16 cellular contexts compared by ENCODE assay signal in the genomic region with DNA sequence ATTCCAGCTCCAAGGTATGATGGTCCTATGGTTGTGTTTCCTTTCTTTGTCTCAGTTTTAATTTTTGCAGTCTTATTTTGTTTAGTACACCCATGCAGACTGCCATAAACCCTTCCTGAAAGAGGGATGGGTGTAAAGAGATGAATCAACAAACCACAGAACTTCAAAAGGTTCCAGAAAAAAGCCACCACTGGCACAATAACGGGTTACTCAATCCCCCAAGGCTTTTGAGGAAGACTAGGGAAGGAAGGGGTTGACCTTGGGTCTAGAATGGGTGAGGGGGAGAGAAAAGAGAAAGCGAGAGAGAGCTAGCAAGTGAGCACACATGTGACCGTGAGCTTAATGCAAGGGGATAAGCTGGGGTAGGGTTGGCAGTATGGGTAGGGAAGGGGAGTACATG.
DNase-seq lines count a peak whose midpoint lies in the region; ATAC-seq and TF ChIP-seq lines count a peak whose summit lies in the region.
"Had no signal": no experiment of that assay in that cellular context is flagged by ENCODE, and none has a peak within 500 bp of the region (broad histone marks: within the 10 kb centered on the region; RNA-seq: fewer than 3 reads in every experiment).

No MANE protein-coding gene starts in this region.

- H3K27ac ChIP-seq in body of pancreas (peak overlapping the region; percentile 90 to 99 (median 94)), transverse colon (peak overlapping the region; percentile 76 to 88 (median 86)), endodermal cell (ENCODE audit: low read depth, low read length) (no peak overlapping the region)
- H3K27ac ChIP-seq: SJSA1, vagina had no signal

- no peaks in the 10 kb centered on the region for H3K27me3 Mint-ChIP-seq in activated naive CD4-positive, alpha-beta T cell treated with anti-CD3 and anti-CD28 coated beads, Interleukin-2, amount 10 ng/mL, durations not matched to agents 7 days and 5 days
- H3K27me3 Mint-ChIP-seq in endodermal cell (ENCODE audit: insufficient read depth): no peaks in the 10 kb centered on the region
- H3K27me3 Mint-ChIP-seq: activated CD4-positive, alpha-beta memory T cell treated with anti-CD3 and anti-CD28 coated beads for 36 hours had no signal

- H3K36me3 ChIP-seq in body of pancreas (replicated peaks in 1 of 2; ENCODE audit: insufficient read depth in 1 of 2, low read depth in 2 of 2): no peaks in the 10 kb centered on the region
- H3K36me3 ChIP-seq in transverse colon: no peaks in the 10 kb centered on the region
- H3K36me3 ChIP-seq in endodermal cell (ENCODE audit: control insufficient read depth, insufficient read depth, low read length): no peaks in the 10 kb centered on the region
- H3K36me3 ChIP-seq: SJSA1, vagina had no signal

- peak overlapping the region; percentile 46 for H3K27ac Mint-ChIP-seq in activated naive CD4-positive, alpha-beta T cell treated with anti-CD3 and anti-CD28 coated beads, Interleukin-2, amount 10 ng/mL, durations not matched to agents 7 days and 5 days
- no peak overlapping the region for H3K27ac Mint-ChIP-seq in endodermal cell
- H3K27ac Mint-ChIP-seq: activated CD4-positive, alpha-beta memory T cell treated with anti-CD3 and anti-CD28 coated beads for 36 hours had no signal

- CTCF ChIA-PET in activated naive CD4-positive, alpha-beta T cell treated with anti-CD3 and anti-CD28 coated beads, Interleukin-2, amount 10 ng/mL, durations not matched to agents 7 days and 5 days (lab: Charles Lee): interaction anchor here (0.8 kb wide), 1 partner anchor 165 kb away, joined by 3 read pairs; no protein-coding TSS in a partner anchor

- H3K4me1 Mint-ChIP-seq in activated naive CD4-positive, alpha-beta T cell treated with anti-CD3 and anti-CD28 coated beads, Interleukin-2, amount 10 ng/mL, durations not matched to agents 7 days and 5 days: peaks cover 45% of the 10 kb centered on the region
- peaks cover 38% of the 10 kb centered on the region for H3K4me1 Mint-ChIP-seq in endodermal cell

- WGBS in body of pancreas, 2 donors: 43 to 67% methylated on average over 3 of the region's 3 CpGs
- 46 to 58% methylated on average over 2 to 3 of the region's 3 CpGs for WGBS in transverse colon (ENCODE audit: low coverage in 1 of 2), 2 donors
- 91% methylated on average over 3 of the region's 3 CpGs for WGBS in endodermal cell (ENCODE audit: insufficient coverage in 1 of 2, insufficient read length in 1 of 2), 2 experiments

- TF ChIP-seq CTCF in body of pancreas (IDR thresholded peaks at IDR 0.05): no peak
- TF ChIP-seq CTCF in transverse colon (IDR thresholded peaks at IDR 0.05): no peak
- TF ChIP-seq CTCF in endodermal cell (conservative IDR thresholded peaks at IDR 0.05): no peak

- ATAC-seq in body of pancreas: no peak
- ATAC-seq: activated naive CD4-positive, alpha-beta T cell treated with anti-CD3 and anti-CD28 coated beads, Interleukin-2, amount 50 U/mL, for 72 hours had no signal

- peaks cover 78% of the 10 kb centered on the region for H3K4me1 ChIP-seq in body of pancreas
- peaks cover 32 to 61% (median 45%) of the 10 kb centered on the region in 4 donors for H3K4me1 ChIP-seq in transverse colon
- H3K4me1 ChIP-seq in endodermal cell (ENCODE audit: control insufficient read depth, insufficient read depth, low read length): peaks cover 13% of the 10 kb centered on the region
- H3K4me1 ChIP-seq: SJSA1 had no signal

- H3K4me3 Mint-ChIP-seq in activated naive CD4-positive, alpha-beta T cell treated with anti-CD3 and anti-CD28 coated beads, Interleukin-2, amount 10 ng/mL, durations not matched to agents 7 days and 5 days: no peak overlapping the region
- no peak overlapping the region for H3K4me3 Mint-ChIP-seq in endodermal cell
- H3K4me3 Mint-ChIP-seq: activated CD4-positive, alpha-beta memory T cell treated with anti-CD3 and anti-CD28 coated beads for 36 hours had no signal

- in situ Hi-C loops in transverse colon (cut with MboI; ENCODE audit: low pct_ligation_motif_present in 1 of 4, low pct_unique_long_range_greater_than_20kb in 1 of 4, low sequenced_read_pairs in 3 of 4): no loop called here

- TF ChIP-seq POLR2A in body of pancreas (IDR thresholded peaks at IDR 0.05) (no peak), transverse colon (IDR thresholded peaks at IDR 0.05) (no peak)

- no peak overlapping the region for H3K9ac ChIP-seq in endodermal cell (ENCODE audit: extremely low read depth, low read length, poor library complexity, severe bottlenecking)

- TF ChIP-seq EP300 in transverse colon (IDR thresholded peaks at IDR 0.05; ENCODE audit: low read depth): no peak

- no peak overlapping the region for H3K4me3 ChIP-seq in body of pancreas
- H3K4me3 ChIP-seq in transverse colon: no peak overlapping the region
- H3K4me3 ChIP-seq in endodermal cell (ENCODE audit: low read length): no peak overlapping the region
- H3K4me3 ChIP-seq: SJSA1, skin epidermis, vagina had no signal

- peaks cover 5% of the 10 kb centered on the region for H3K36me3 Mint-ChIP-seq in activated naive CD4-positive, alpha-beta T cell treated with anti-CD3 and anti-CD28 coated beads, Interleukin-2, amount 10 ng/mL, durations not matched to agents 7 days and 5 days
- H3K36me3 Mint-ChIP-seq in endodermal cell (ENCODE audit: low read depth): no peaks in the 10 kb centered on the region
- H3K36me3 Mint-ChIP-seq: activated CD4-positive, alpha-beta memory T cell treated with anti-CD3 and anti-CD28 coated beads for 36 hours; activated naive CD4-positive, alpha-beta T cell treated with anti-CD3 and anti-CD28 coated beads, Interleukin-2, amount 50 U/mL, for 72 hours had no signal

- H3K9me3 Mint-ChIP-seq in activated naive CD4-positive, alpha-beta T cell treated with anti-CD3 and anti-CD28 coated beads, Interleukin-2, amount 10 ng/mL, durations not matched to agents 7 days and 5 days: no peaks in the 10 kb centered on the region
- no peaks in the 10 kb centered on the region for H3K9me3 Mint-ChIP-seq in endodermal cell
- H3K9me3 Mint-ChIP-seq: activated CD4-positive, alpha-beta memory T cell treated with anti-CD3 and anti-CD28 coated beads for 36 hours had no signal

- no peak for DNase-seq in activated naive CD4-positive, alpha-beta T cell treated with anti-CD3 and anti-CD28 coated beads, Interleukin-2, amount 10 ng/mL, durations not matched to agents 7 days and 5 days
- no peak for DNase-seq in activated naive CD4-positive, alpha-beta T cell (lab: John Stamatoyannopoulos, UW)
- peak; percentile 12 to 52 for DNase-seq in NOMO-1 (lab: John Stamatoyannopoulos, UW; ENCODE audit: unreplicated experiment in 2 of 2)
- DNase-seq in body of pancreas: no peak
- DNase-seq in transverse colon: no peak
- no peak for DNase-seq in NCI-H2081 treated with DMSO at 0.1 percent for 48 hours (lab: John Stamatoyannopoulos, UW)
- no peak for DNase-seq in hepatic stellate cell (ENCODE audit: low spot score)
- DNase-seq in endodermal cell: no peak
- DNase-seq: activated CD4-positive, alpha-beta memory T cell treated with anti-CD3 and anti-CD28 coated beads for 36 hours; cortex of kidney; foreskin melanocyte; NCI-H1092 had no signal

- H3K9me3 ChIP-seq in body of pancreas (no peaks in the 10 kb centered on the region), transverse colon (no peaks in the 10 kb centered on the region), endodermal cell (ENCODE audit: control insufficient read depth, low read length) (no peaks in the 10 kb centered on the region)
- H3K9me3 ChIP-seq: SJSA1, vagina had no signal

- no peaks in the 10 kb centered on the region for H3K27me3 ChIP-seq in body of pancreas
- H3K27me3 ChIP-seq in transverse colon: no peaks in the 10 kb centered on the region
- no peaks in the 10 kb centered on the region for H3K27me3 ChIP-seq in endodermal cell (ENCODE audit: control insufficient read depth, insufficient read depth, low read length, poor library complexity, severe bottlenecking)
- H3K27me3 ChIP-seq: SJSA1, vagina had no signal

- intact Hi-C loops in body of pancreas (cut with DNase I): no loop called here
- intact Hi-C loops in transverse colon (cut with DNase I; ENCODE audit: low total_unique reads): loop anchor here (10.0 kb wide), 1 partner anchor 162 kb away; no protein-coding TSS in a partner anchor

Comparison
In these comparisons a context has a peak if more than half of its experiments do, and no peak if none do; other contexts are left out.
1. DNase-seq: peak in NOMO-1 (2 of 2); none in activated naive CD4-positive, alpha-beta T cell treated with anti-CD3 and anti-CD28 coated beads, Interleukin-2, amount 10 ng/mL, durations not matched to agents 7 days and 5 days (single experiment), activated naive CD4-positive, alpha-beta T cell (0 of 4), body of pancreas (0 of 4), transverse colon (single experiment), NCI-H2081 treated with DMSO at 0.1 percent for 48 hours (single experiment), hepatic stellate cell (single experiment) and endodermal cell (single experiment).